9 cellular contexts compared by ENCODE assay signal in genomic region chr2:84314901-84315330, GRCh38.
DNase-seq lines count a peak whose midpoint lies in the region; ATAC-seq and TF ChIP-seq lines count a peak whose summit lies in the region.
"Had no signal": no experiment of that assay in that cellular context is flagged by ENCODE, and none has a peak within 500 bp of the region (broad histone marks: within the 10 kb centered on the region; RNA-seq: fewer than 3 reads in every experiment).

No MANE protein-coding gene starts in this region.

- H2AFZ ChIP-seq in parathyroid adenoma: peak overlapping the region; percentile 62

- H3K27me3 ChIP-seq in foreskin keratinocyte: peaks cover 5% of the 10 kb centered on the region
- H3K27me3 ChIP-seq in parathyroid adenoma (ENCODE audit: control insufficient read depth, insufficient read depth, low read length): no peaks in the 10 kb centered on the region
- no peaks in the 10 kb centered on the region for H3K27me3 ChIP-seq in upper lobe of left lung

- H3K9ac ChIP-seq in parathyroid adenoma: no peak overlapping the region

- H3K36me3 ChIP-seq in parathyroid adenoma (ENCODE audit: control insufficient read depth, insufficient read depth, low read length): no peaks in the 10 kb centered on the region
- H3K36me3 ChIP-seq in upper lobe of left lung: no peaks in the 10 kb centered on the region
- H3K36me3 ChIP-seq: neutrophil had no signal

- peak; percentile 95 for TF ChIP-seq CTCF in foreskin keratinocyte (conservative IDR thresholded peaks at IDR 0.05)
- peak; percentile 94 for TF ChIP-seq CTCF in parathyroid adenoma (IDR thresholded peaks at IDR 0.05)
- TF ChIP-seq CTCF in upper lobe of left lung (IDR thresholded peaks at IDR 0.05): peak; percentile 55 to 79 (median 69)

- no peak overlapping the region for H3K27ac ChIP-seq in foreskin keratinocyte
- H3K27ac ChIP-seq in parathyroid adenoma: no peak overlapping the region
- H3K27ac ChIP-seq in upper lobe of left lung: no peak overlapping the region
- H3K27ac ChIP-seq: neutrophil had no signal

- H3K4me3 ChIP-seq in parathyroid adenoma (ENCODE audit: low read depth, low read length) (no peak overlapping the region), upper lobe of left lung (no peak overlapping the region)

- ATAC-seq in GM21717 (IDR thresholded peaks at IDR 0.05; ENCODE audit: unreplicated experiment) (peak; percentile 97), foreskin keratinocyte (peak; percentile 94), upper lobe of left lung (ENCODE audit: low FRiP score in 2 of 2) (peak; percentile 74 to 80)

- H3K4me1 ChIP-seq in foreskin keratinocyte (no peaks in the 10 kb centered on the region), parathyroid adenoma (no peaks in the 10 kb centered on the region), upper lobe of left lung (no peaks in the 10 kb centered on the region)

- no peak for TF ChIP-seq POLR2A in upper lobe of left lung (IDR thresholded peaks at IDR 0.05)

- no peak for TF ChIP-seq EP300 in Ishikawa (IDR thresholded peaks at IDR 0.05; ENCODE audit: borderline replicate concordance)
- TF ChIP-seq EP300 in upper lobe of left lung (IDR thresholded peaks at IDR 0.05): no peak

- H3K4me2 ChIP-seq in parathyroid adenoma (ENCODE audit: low read length): no peak overlapping the region

- TF ChIP-seq RAD21 in Ishikawa (IDR thresholded peaks at IDR 0.05; ENCODE audit: low read depth): peak; percentile 95

- DNase-seq in ELF-1 (ENCODE audit: low read depth, low spot score): peak; percentile 93
- DNase-seq in RPMI7951 (ENCODE audit: low read depth): peak; percentile 68
- DNase-seq in activated T-helper 1 cell treated with anti-CD3 and anti-CD28 coated beads, Interleukin-2, amount 50 U/mL, for 16 hours (ENCODE audit: low read depth in 1 of 2, low spot score in 1 of 2): peak; percentile 30 to 52
- peak; percentile 32 to 60 for DNase-seq in foreskin keratinocyte
- peak in 1 of 2 donors; percentile 67 for DNase-seq in upper lobe of left lung

- H3K79me2 ChIP-seq in parathyroid adenoma: no peaks in the 10 kb centered on the region

- 16 to 21% methylated on average over 11 of the region's 11 CpGs for WGBS in upper lobe of left lung, 2 donors

- H3K9me3 ChIP-seq in parathyroid adenoma (ENCODE audit: control insufficient read depth, low read length): no peaks in the 10 kb centered on the region
- no peaks in the 10 kb centered on the region for H3K9me3 ChIP-seq in upper lobe of left lung
- H3K9me3 ChIP-seq: neutrophil had no signal

TF ChIP-seq in Ishikawa, 13 proteins besides CTCF, POLR2A, EP300 and RAD21:
- TF ChIP-seq TAF1 (IDR thresholded peaks at IDR 0.05; ENCODE audit: low read depth) (no peak), FOXM1 (IDR thresholded peaks at IDR 0.05; ENCODE audit: borderline replicate concordance, low read depth) (no peak), ZBTB7A (IDR thresholded peaks at IDR 0.05; ENCODE audit: low read depth) (no peak), YY1 (IDR thresholded peaks at IDR 0.05; ENCODE audit: low read depth) (no peak), CEBPB (IDR thresholded peaks at IDR 0.05) (no peak), TCF12 (IDR thresholded peaks at IDR 0.05; ENCODE audit: low read depth) (no peak), CREB1 (IDR thresholded peaks at IDR 0.05; ENCODE audit: low read depth) (no peak)
- TF ChIP-seq, protein P1, sequence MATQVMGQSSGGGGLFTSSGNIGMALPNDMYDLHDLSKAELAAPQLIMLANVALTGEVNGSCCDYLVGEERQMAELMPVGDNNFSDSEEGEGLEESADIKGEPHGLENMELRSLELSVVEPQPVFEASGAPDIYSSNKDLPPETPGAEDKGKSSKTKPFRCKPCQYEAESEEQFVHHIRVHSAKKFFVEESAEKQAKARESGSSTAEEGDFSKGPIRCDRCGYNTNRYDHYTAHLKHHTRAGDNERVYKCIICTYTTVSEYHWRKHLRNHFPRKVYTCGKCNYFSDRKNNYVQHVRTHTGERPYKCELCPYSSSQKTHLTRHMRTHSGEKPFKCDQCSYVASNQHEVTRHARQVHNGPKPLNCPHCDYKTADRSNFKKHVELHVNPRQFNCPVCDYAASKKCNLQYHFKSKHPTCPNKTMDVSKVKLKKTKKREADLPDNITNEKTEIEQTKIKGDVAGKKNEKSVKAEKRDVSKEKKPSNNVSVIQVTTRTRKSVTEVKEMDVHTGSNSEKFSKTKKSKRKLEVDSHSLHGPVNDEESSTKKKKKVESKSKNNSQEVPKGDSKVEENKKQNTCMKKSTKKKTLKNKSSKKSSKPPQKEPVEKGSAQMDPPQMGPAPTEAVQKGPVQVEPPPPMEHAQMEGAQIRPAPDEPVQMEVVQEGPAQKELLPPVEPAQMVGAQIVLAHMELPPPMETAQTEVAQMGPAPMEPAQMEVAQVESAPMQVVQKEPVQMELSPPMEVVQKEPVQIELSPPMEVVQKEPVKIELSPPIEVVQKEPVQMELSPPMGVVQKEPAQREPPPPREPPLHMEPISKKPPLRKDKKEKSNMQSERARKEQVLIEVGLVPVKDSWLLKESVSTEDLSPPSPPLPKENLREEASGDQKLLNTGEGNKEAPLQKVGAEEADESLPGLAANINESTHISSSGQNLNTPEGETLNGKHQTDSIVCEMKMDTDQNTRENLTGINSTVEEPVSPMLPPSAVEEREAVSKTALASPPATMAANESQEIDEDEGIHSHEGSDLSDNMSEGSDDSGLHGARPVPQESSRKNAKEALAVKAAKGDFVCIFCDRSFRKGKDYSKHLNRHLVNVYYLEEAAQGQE (IDR thresholded peaks at IDR 0.05; ENCODE audit: low read depth): peak; percentile 58; the same call in 1 of the 2 replicates
- TF ChIP-seq, protein P2, sequence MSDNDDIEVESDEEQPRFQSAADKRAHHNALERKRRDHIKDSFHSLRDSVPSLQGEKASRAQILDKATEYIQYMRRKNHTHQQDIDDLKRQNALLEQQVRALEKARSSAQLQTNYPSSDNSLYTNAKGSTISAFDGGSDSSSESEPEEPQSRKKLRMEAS (IDR thresholded peaks at IDR 0.05): no peak
